Comparison of ENCODE assay signal across 1 cellular context in the genomic region with DNA sequence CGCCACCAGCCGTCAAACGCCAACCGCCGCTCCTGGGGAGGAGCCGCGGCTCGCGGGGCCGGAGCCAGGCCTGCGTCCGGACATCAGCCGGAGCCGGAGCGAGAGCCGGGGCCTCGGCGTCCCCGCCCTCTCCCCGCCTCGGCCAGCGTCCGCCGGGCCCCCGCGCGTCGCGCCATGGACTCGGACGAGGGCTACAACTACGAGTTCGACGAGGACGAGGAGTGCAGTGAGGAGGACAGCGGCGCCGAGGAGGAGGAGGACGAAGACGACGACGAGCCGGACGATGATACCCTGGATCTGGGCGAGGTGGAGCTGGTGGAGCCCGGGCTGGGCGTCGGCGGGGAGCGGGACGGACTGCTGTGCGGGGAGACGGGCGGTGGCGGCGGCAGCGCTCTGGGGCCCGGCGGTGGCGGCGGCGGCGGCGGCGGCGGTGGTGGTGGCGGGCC.
TF ChIP-seq lines count a peak whose summit lies in the region.

No MANE protein-coding gene starts in this region.

TF ChIP-seq in H1, 55 proteins besides CTCF, POLR2A, EP300 and RAD21 (continued from another document):
- TF ChIP-seq NRF1 (IDR thresholded peaks at IDR 0.05; ENCODE audit: low read depth, low read length) (no peak), SUZ12 (IDR thresholded peaks at IDR 0.05; ENCODE audit: low read length) (no peak), KDM4A (IDR thresholded peaks at IDR 0.05; ENCODE audit: low read depth, low read length, severe bottlenecking) (peak; percentile 70), ZNF274 (IDR thresholded peaks at IDR 0.05; ENCODE audit: borderline replicate concordance, extremely low read depth, low read length) (no peak), EGR1 (IDR thresholded peaks at IDR 0.05; ENCODE audit: borderline replicate concordance, low read depth, low read length) (0 out of 2 replicates have a peak, but pooled peaks have one; percentile 0), TAF1 (IDR thresholded peaks at IDR 0.05; ENCODE audit: low read depth, low read length) (no peak)
